15 cellular contexts compared by ENCODE assay signal in the genomic region with DNA sequence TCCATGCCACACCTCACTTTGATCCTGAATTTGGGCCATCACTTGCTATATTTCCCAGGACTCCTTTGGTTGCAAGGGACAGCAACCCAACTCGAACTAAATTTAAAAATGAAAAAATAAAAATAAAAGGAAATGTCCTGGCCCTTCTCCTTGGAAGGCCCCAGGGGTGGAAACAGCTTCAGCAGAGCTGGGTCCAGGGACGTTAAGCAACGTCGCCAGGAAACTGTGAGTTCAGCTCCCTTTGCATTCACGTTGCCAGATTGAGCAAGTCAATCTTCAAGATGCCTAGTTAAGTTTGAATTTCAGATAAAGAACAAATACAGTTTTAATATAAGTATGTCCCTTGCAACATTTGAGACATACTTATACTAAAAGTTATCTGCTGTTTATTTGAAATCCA.
"Had no signal": no experiment of that assay in that cellular context is flagged by ENCODE, and none has a peak within 500 bp of the region (broad histone marks: within the 10 kb centered on the region; RNA-seq: fewer than 3 reads in every experiment).

No MANE protein-coding gene starts in this region.

- H3K4me3 Mint-ChIP-seq: activated naive CD4-positive, alpha-beta T cell treated with anti-CD3 and anti-CD28 coated beads, Interleukin-2, amount 10 ng/mL, durations not matched to agents 7 days and 5 days; activated T-helper 17 cell treated with anti-CD3 and anti-CD28 coated beads, Interleukin-2, amount 50 U/mL, for 72 hours; neural crest cell; stimulated activated naive CD8-positive, alpha-beta T cell treated with anti-CD3 and anti-CD28 coated beads, Interleukin-15, Interleukin-2, amounts not matched to agents 100 ng/mL and 50 ng/mL, for 24 hours had no signal

- DNase-seq: activated CD4-positive, alpha-beta T cell treated with anti-CD3 and anti-CD28 coated beads, Interleukin-2, amount 50 U/mL, for 1 hour; activated CD4-positive, CD25-positive, alpha-beta regulatory T cell; activated naive CD4-positive, alpha-beta T cell treated with anti-CD3 and anti-CD28 coated beads, Interleukin-2, amount 10 ng/mL, durations not matched to agents 7 days and 5 days; activated T-cell treated with anti-CD3 and anti-CD28 coated beads for 4 hours; amniotic stem cell; brain microvascular endothelial cell; ovary; stimulated activated CD4-positive, alpha-beta T cell treated with anti-CD3 and anti-CD28 coated beads, Interleukin-15, amount 100 ng/mL, for 24 hours; stimulated activated CD4-positive, alpha-beta T cell treated with anti-CD3 and anti-CD28 coated beads, Interleukin-4, amount 100 ng/mL, for 24 hours; T-helper 2 cell; uterus had no signal

- H3K27me3 Mint-ChIP-seq: activated T-helper 17 cell treated with anti-CD3 and anti-CD28 coated beads, Interleukin-2, amount 50 U/mL, for 72 hours had no signal

- H3K36me3 ChIP-seq: brain microvascular endothelial cell, ovary, uterus had no signal

- ATAC-seq: activated T-helper 17 cell treated with anti-CD3 and anti-CD28 coated beads, Interleukin-2, amount 50 U/mL, for 72 hours; esophagus mucosa had no signal

- H3K27ac Mint-ChIP-seq: activated naive CD4-positive, alpha-beta T cell treated with anti-CD3 and anti-CD28 coated beads, Interleukin-2, amount 10 ng/mL, durations not matched to agents 7 days and 5 days; activated T-helper 17 cell treated with anti-CD3 and anti-CD28 coated beads, Interleukin-2, amount 50 U/mL, for 72 hours; stimulated activated naive CD8-positive, alpha-beta T cell treated with anti-CD3 and anti-CD28 coated beads, Interleukin-15, Interleukin-2, amounts not matched to agents 100 ng/mL and 50 ng/mL, for 24 hours had no signal

- H3K9me3 ChIP-seq: ovary, uterus had no signal

- H3K4me3 ChIP-seq: ovary, uterus had no signal

- H3K27me3 ChIP-seq: brain microvascular endothelial cell, ovary, uterus had no signal

- H3K27ac ChIP-seq: brain microvascular endothelial cell, ovary, uterus had no signal

- H3K9me3 Mint-ChIP-seq: activated T-helper 17 cell treated with anti-CD3 and anti-CD28 coated beads, Interleukin-2, amount 50 U/mL, for 72 hours; neural crest cell; stimulated activated naive CD8-positive, alpha-beta T cell treated with anti-CD3 and anti-CD28 coated beads, Interleukin-15, Interleukin-2, amounts not matched to agents 100 ng/mL and 50 ng/mL, for 24 hours had no signal

- H3K4me1 ChIP-seq: uterus had no signal
